18 cellular contexts compared by ENCODE assay signal in genomic region chr2:16658082-16658481, GRCh38. TPM values are rescaled to one million over a fixed set of nuclear protein-coding genes. Genes with fewer than 3 reads are reported as not detected.
A peak's percentile ranks its signal among the peaks of the same experiment; 100 is the strongest.
DNase-seq lines count a peak whose midpoint lies in the region; ATAC-seq, FAIRE-seq and TF ChIP-seq lines count a peak whose summit lies in the region.
"Had no signal": no experiment of that assay in that cellular context is flagged by ENCODE, and none has a peak within 500 bp of the region (broad histone marks: within the 10 kb centered on the region; RNA-seq: fewer than 3 reads in every experiment).

No MANE protein-coding gene starts in this region.

- no peak overlapping the region for H3K4me2 ChIP-seq in HepG2 (ENCODE audit: low read depth, low read length)

- in situ Hi-C loops in HepG2 (cut with HindIII; ENCODE audit: extremely low pct_ligation_motif_present, low pct_unique_long_range_greater_than_20kb) (no loop called here), gastrocnemius medialis (cut with MboI; ENCODE audit: low sequenced_read_pairs in 4 of 4) (no loop called here)

- H3K36me3 ChIP-seq in right atrium auricular region (no peaks in the 10 kb centered on the region), HepG2 (replicated peaks in 1 of 2; ENCODE audit: control insufficient read depth in 1 of 2, insufficient read depth in 2 of 2, low read length in 2 of 2) (no peaks in the 10 kb centered on the region), gastrocnemius medialis (no peaks in the 10 kb centered on the region)
- no peaks in the 10 kb centered on the region for H3K36me3 ChIP-seq in effector memory CD4-positive, alpha-beta T cell (ENCODE audit: control insufficient read depth, insufficient read depth, low read length)

- H3K27ac ChIP-seq in right atrium auricular region (peak overlapping the region; percentile 54 to 59), HepG2 (ENCODE audit: extremely low read length, insufficient read depth, low read length) (no peak overlapping the region), gastrocnemius medialis (peak overlapping the region; percentile 82 to 90 (median 88))
- no peak overlapping the region for H3K27ac ChIP-seq in effector memory CD4-positive, alpha-beta T cell (ENCODE audit: insufficient read depth, low read length, poor library complexity, severe bottlenecking)

- intact Hi-C loops in Right ventricle myocardium superior (cut with DNase I) (no loop called here), HepG2 (cut with micrococcal nuclease; ENCODE audit: unreplicated experiment) (no loop called here), gastrocnemius medialis (cut with DNase I; ENCODE audit: low total_unique reads) (no loop called here)

- no peak overlapping the region for H3K9ac ChIP-seq in HepG2 (ENCODE audit: insufficient read depth, low read depth, low read length)

- H3K4me3 ChIP-seq in right atrium auricular region (no peak overlapping the region), HepG2 (replicated peaks in 1 of 3; ENCODE audit: insufficient read depth in 1 of 3, low read depth in 2 of 3, low read length in 3 of 3) (no peak overlapping the region), gastrocnemius medialis (no peak overlapping the region)
- no peak overlapping the region for H3K4me3 ChIP-seq in effector memory CD4-positive, alpha-beta T cell (ENCODE audit: insufficient read depth, low read depth, low read length, poor library complexity, severe bottlenecking)

- H3K27me3 ChIP-seq in right atrium auricular region (no peaks in the 10 kb centered on the region), HepG2 (ENCODE audit: control insufficient read depth in 1 of 2, insufficient read depth in 2 of 2, low read length in 2 of 2) (peaks cover 0 to 17% of the 10 kb centered on the region in 2 experiments; a peak in 2 of 5 replicates), gastrocnemius medialis (no peaks in the 10 kb centered on the region)
- H3K27me3 ChIP-seq in effector memory CD4-positive, alpha-beta T cell (replicated peaks; ENCODE audit: control insufficient read depth, insufficient read depth, low read length, poor library complexity, severe bottlenecking), result no peaks in the 10 kb centered on the region

- WGBS in HepG2 (ENCODE audit: low lambda C conversion rate), result 3% methylated on average over 3 of the region's 3 CpGs

- H2AFZ ChIP-seq in HepG2 (ENCODE audit: low read length), result no peak overlapping the region

- H3K79me2 ChIP-seq in HepG2 (ENCODE audit: insufficient read depth, low read length), result no peaks in the 10 kb centered on the region

- DNase-seq in right atrium auricular region (ENCODE audit: low spot score) (no peak), Right ventricle myocardium superior (no peak), HepG2 (ENCODE audit: low spot score) (no peak), gastrocnemius medialis (no peak), GM12891 (ENCODE audit: insufficient read length, low spot score) (no peak)
- DNase-seq in effector memory CD4-positive, alpha-beta T cell, result no peak
- DNase-seq: activated CD4-positive, alpha-beta memory T cell treated with anti-CD3 and anti-CD28 coated beads, Interleukin-2, amount 10 ng/mL, durations not matched to agents 7 days and 5 days; activated naive CD4-positive, alpha-beta T cell treated with anti-CD3 and anti-CD28 coated beads for 36 hours; activated T-cell treated with anti-CD3 and anti-CD28 coated beads, Interleukin-2, amount 50 U/mL, for 1 hour; kidney glomerular epithelial cell; MM.1S; NCI-H2029; NCI-H510A; SIG-M5; stimulated activated CD4-positive, alpha-beta T cell treated with anti-CD3 and anti-CD28 coated beads, Interleukin-4, amount 100 ng/mL, for 1 hour; T-helper 17 cell had no signal

- POLR2A ChIA-PET in HepG2 (lab: Yijun Ruan, JAX), result no interaction called here

- CTCF ChIA-PET in HepG2 (lab: Yijun Ruan, JAX; ENCODE audit: low intra/inter-chr PET ratio, low total read pairs), result no interaction called here

- H3K4me1 ChIP-seq in right atrium auricular region, result peaks cover 0 to 46% of the 10 kb centered on the region in 2 donors
- H3K4me1 ChIP-seq in HepG2 (ENCODE audit: insufficient read depth, low read length), result peaks cover 3% of the 10 kb centered on the region
- peaks cover 71 to 78% of the 10 kb centered on the region in 2 donors for H3K4me1 ChIP-seq in gastrocnemius medialis
- no peaks in the 10 kb centered on the region for H3K4me1 ChIP-seq in effector memory CD4-positive, alpha-beta T cell (ENCODE audit: control insufficient read depth, insufficient read depth, low read length, poor library complexity, severe bottlenecking)

- TF ChIP-seq POLR2A in HepG2 (IDR thresholded peaks at IDR 0.05; ENCODE audit: insufficient read depth in 1 of 2, low read depth in 2 of 2, low read length in 2 of 2), result no peak
- peak in 1 of 2 donors; percentile 6 for TF ChIP-seq POLR2A in gastrocnemius medialis (IDR thresholded peaks at IDR 0.05)
- no peak for TF ChIP-seq POLR2A in GM12891 (IDR thresholded peaks at IDR 0.05; ENCODE audit: low read depth, low read length)

- no peak for ATAC-seq in Right ventricle myocardium superior (ENCODE audit: poor library complexity)
- no peak for ATAC-seq in HepG2
- ATAC-seq in gastrocnemius medialis, result no peak
- ATAC-seq in GM21717 (IDR thresholded peaks at IDR 0.05; ENCODE audit: unreplicated experiment), result no peak
- ATAC-seq in GM21529 (IDR thresholded peaks at IDR 0.05; ENCODE audit: unreplicated experiment), result no peak
- ATAC-seq: T-helper 17 cell had no signal

- H4K20me1 ChIP-seq in HepG2 (ENCODE audit: insufficient read depth, low read length), result no peaks in the 10 kb centered on the region

- H3K9me3 ChIP-seq in right atrium auricular region, result no peaks in the 10 kb centered on the region
- H3K9me3 ChIP-seq in HepG2 (ENCODE audit: low read length), result no peaks in the 10 kb centered on the region
- H3K9me3 ChIP-seq in gastrocnemius medialis, result no peaks in the 10 kb centered on the region
- no peaks in the 10 kb centered on the region for H3K9me3 ChIP-seq in effector memory CD4-positive, alpha-beta T cell (ENCODE audit: control insufficient read depth, low read length)

- TF ChIP-seq CTCF in right atrium auricular region (IDR thresholded peaks at IDR 0.05) (no peak), HepG2 (CRISPR knock-in tag; IDR thresholded peaks at IDR 0.05) (no peak), gastrocnemius medialis (IDR thresholded peaks at IDR 0.05 in 4 of 5, conservative IDR thresholded peaks at IDR 0.05 in 1 of 5) (no peak)

- TF ChIP-seq EP300 in HepG2 (IDR thresholded peaks at IDR 0.05; ENCODE audit: low read depth in 2 of 2, low read length in 2 of 2), result no peak
- no peak for TF ChIP-seq EP300 in HepG2 (CRISPR knock-in tag; IDR thresholded peaks at IDR 0.05; ENCODE audit: borderline replicate concordance)

- no TSS peak for BruUV-seq in HepG2 (replicated peaks; lab: Mats Ljungman, UMichigan)

- no peak for TF ChIP-seq RAD21 in HepG2 (CRISPR knock-in tag; IDR thresholded peaks at IDR 0.05)

- FAIRE-seq in HepG2 (lab: Jason Lieb, UNC) (no peak), GM12891 (lab: Jason Lieb, UNC) (no peak)

TF ChIP-seq in HepG2, 621 proteins besides CTCF, POLR2A, EP300 and RAD21 (continues in another document):
- no peak for TF ChIP-seq ZNF547 (CRISPR knock-in tag; IDR thresholded peaks at IDR 0.05)

TF ChIP-seq in GM12891, 5 proteins besides CTCF, POLR2A, EP300 and RAD21:
- TF ChIP-seq POU2F2 (IDR thresholded peaks at IDR 0.05; ENCODE audit: low read depth, low read length), result no peak

RNA-seq across cellular contexts. Expression of gene CYRIA, which starts 7.6 kb away (rescaled TPM):
- total RNA-seq in right atrium auricular region (1 to 10 TPM; 1.7 to 2.8 TPM), Right ventricle myocardium superior (3.9 TPM), HepG2 (2016; rRNA removed; fragmentation: Illumina TruSeq; extraction: Trizol) (not detected in 2 replicates), gastrocnemius medialis (1 to 10 TPM; 3.3 to 8.0 (median 4.5) TPM)
- total RNA-seq in HepG2 (2016; cell fraction: cytosol; rRNA removed; fragmentation: Illumina TruSeq; extraction: Trizol; ENCODE audit: low read depth), result not detected in 2 replicates
- total RNA-seq in HepG2 (2016; cell fraction: insoluble cytoplasmic fraction; rRNA removed; fragmentation: Illumina TruSeq; extraction: Trizol), result not detected in 2 replicates
- not detected in 2 replicates for total RNA-seq in HepG2 (2016; cell fraction: membrane; rRNA removed; fragmentation: Illumina TruSeq; extraction: Trizol)
- not detected in 2 replicates for total RNA-seq in HepG2 (2016; cell fraction: nucleus; rRNA removed; fragmentation: Illumina TruSeq; extraction: Trizol)
- 0.09 TPM in 1 of 2 replicates, not detected in the other for polyA plus RNA-seq in HepG2 (2011; rRNA removed)
- not detected in 2 replicates for polyA plus RNA-seq in HepG2 (2011; cell fraction: cytosol; rRNA removed)
- polyA plus RNA-seq in HepG2 (2011; cell fraction: nucleus; rRNA removed), result 0.07 TPM in 1 of 2 replicates, not detected in the other
- polyA plus RNA-seq in HepG2 (2012), result not detected in 2 replicates
- not detected in 2 replicates for polyA plus RNA-seq in HepG2 (2016; cell fraction: cytosol; fragmentation: Illumina TruSeq; extraction: Trizol; ENCODE audit: low read depth)
- 0.12 TPM in 1 of 2 replicates, not detected in the other for polyA plus RNA-seq in HepG2 (2016; cell fraction: insoluble cytoplasmic fraction; fragmentation: Illumina TruSeq; extraction: Trizol; ENCODE audit: low read depth)
- polyA plus RNA-seq in HepG2 (2016; cell fraction: membrane; fragmentation: Illumina TruSeq; extraction: Trizol; ENCODE audit: low read depth), result not detected in 2 replicates
- not detected in 2 replicates for polyA plus RNA-seq in HepG2 (2016; cell fraction: nucleus; fragmentation: Illumina TruSeq; extraction: Trizol; ENCODE audit: insufficient read depth, low read depth)
- polyA minus RNA-seq in HepG2 (2011; rRNA and poly(A)+ RNA removed; ENCODE audit: low replicate concordance), result not detected in 2 replicates
- polyA minus RNA-seq in HepG2 (2011; cell fraction: cytosol; rRNA and poly(A)+ RNA removed), result not detected in 2 replicates
- not detected in 2 replicates for polyA minus RNA-seq in HepG2 (2011; cell fraction: nucleus; rRNA and poly(A)+ RNA removed)
- 0.15 TPM for polyA plus RNA-seq in GM12891 (2012; ENCODE audit: low read depth, missing spikeins)

Comparison
In these comparisons a context has a peak if more than half of its experiments do, and no peak if none do; other contexts are left out.
1. H3K27ac ChIP-seq: peak in right atrium auricular region (2 of 2) and gastrocnemius medialis (4 of 4); none in HepG2 (single experiment) and effector memory CD4-positive, alpha-beta T cell (single experiment).